In the genomic region with DNA sequence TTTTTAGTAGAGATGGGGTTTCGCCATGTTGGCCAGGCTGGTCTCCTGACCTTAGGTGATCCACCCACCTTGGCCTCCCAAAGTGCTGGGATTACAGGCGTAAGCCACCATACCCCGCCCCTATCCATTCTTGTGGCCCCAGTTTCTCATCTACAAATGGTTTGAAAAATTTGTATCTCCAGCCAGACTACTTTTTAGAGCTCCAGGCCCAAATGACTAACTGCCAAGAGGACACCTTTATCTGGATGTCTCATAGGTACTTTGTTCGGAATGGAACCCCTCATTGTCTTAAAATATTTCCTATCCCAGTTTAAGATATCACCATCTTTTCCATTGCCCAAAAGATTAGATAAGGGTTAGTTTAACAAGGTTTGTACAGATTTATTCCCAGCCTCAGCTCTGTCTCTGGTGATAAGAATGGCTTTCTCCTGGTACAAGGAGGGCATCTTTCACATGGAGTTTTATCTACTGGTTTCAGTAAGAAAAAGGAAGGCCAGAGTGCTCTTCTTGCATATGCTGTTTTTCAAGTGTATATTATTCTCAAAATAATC, we compare ENCODE assay signal across 18 cellular contexts. TPM values are rescaled to one million over a fixed set of nuclear protein-coding genes. Genes with fewer than 3 reads are reported as not detected.
DNase-seq lines count a peak whose midpoint lies in the region; ATAC-seq and TF ChIP-seq lines count a peak whose summit lies in the region.
"Had no signal": no experiment of that assay in that cellular context is flagged by ENCODE, and none has a peak within 500 bp of the region (broad histone marks: within the 10 kb centered on the region; RNA-seq: fewer than 3 reads in every experiment).

No MANE protein-coding gene starts in this region.

- CTCF ChIA-PET in T-cell (lab: Charles Lee), result interaction anchor here in 1 of 2 donors (1.3 kb wide), 1 partner anchor 27 kb away, joined by 5 read pairs; no protein-coding TSS in a partner anchor
- CTCF ChIA-PET in HEK293T (lab: Yijun Ruan, JAX), result interaction anchor here (0.5 to 0.7 kb wide), 2 partner anchors 14 to 423 kb away, joined by 3 read pairs; no protein-coding TSS in a partner anchor

- H3K4me1 Mint-ChIP-seq in T-cell, result peaks cover 16 to 35% (median 21%) of the 10 kb centered on the region in 3 donors
- peaks cover 32% of the 10 kb centered on the region for H3K4me1 Mint-ChIP-seq in stimulated activated memory B cell treated with anti-CD40 and anti-IgM and Interleukin-4, amounts not matched to agents 10 μg/mL and 1 μg/mL and 100 μg/mL, for 72 hours
- peaks cover 19 to 24% of the 10 kb centered on the region in 2 donors for H3K4me1 Mint-ChIP-seq in effector memory CD8-positive, alpha-beta T cell (ENCODE audit: low read depth in 2 of 2)

- H3K4me3 ChIP-seq in BLaER1 treated with 17β-estradiol and CSF1 and Interleukin-3, amounts not matched to agents 10 nM and 100 nM, result no peak overlapping the region
- H3K4me3 ChIP-seq in mesendoderm (ENCODE audit: low read length), result no peak overlapping the region
- H3K4me3 ChIP-seq: GM12878 had no signal

- no peak for ATAC-seq in T-cell (replicated peaks in 1 of 4)
- ATAC-seq in stimulated activated memory B cell treated with anti-CD40 and anti-IgM and Interleukin-4, amounts not matched to agents 10 μg/mL and 1 μg/mL and 100 μg/mL, for 72 hours, result no peak
- no peak for ATAC-seq in effector memory CD8-positive, alpha-beta T cell (replicated peaks)
- ATAC-seq: GM12878 had no signal

- H3K79me1 ChIP-seq in mesendoderm (ENCODE audit: low read length), result no peaks in the 10 kb centered on the region

- DNase-seq in T-cell (no peak), mesendoderm (peak; percentile 6), HEK293T (ENCODE audit: extremely low spot score) (no peak)
- no peak for DNase-seq in effector memory CD8-positive, alpha-beta T cell
- DNase-seq in activated T-cell treated with anti-CD3 and anti-CD28 coated beads, Interleukin-2, amount 50 U/mL, for 1 hour, result no peak
- DNase-seq: CD4-positive, alpha-beta T cell; DND-41; EL; H9 had no signal

- H3K56ac ChIP-seq in mesendoderm (ENCODE audit: low read length), result no peak overlapping the region

- H3K4me2 ChIP-seq in BLaER1 treated with 17β-estradiol and CSF1 and Interleukin-3, amounts not matched to agents 10 nM and 100 nM, result peak overlapping the region in 7 of 11 experiments; percentile 42 to 76 (median 72); a peak in 14 of 22 replicates
- H3K4me2 ChIP-seq in mesendoderm (ENCODE audit: low read length), result no peak overlapping the region

- H3K36me3 Mint-ChIP-seq in T-cell, result no peaks in the 10 kb centered on the region
- H3K36me3 Mint-ChIP-seq in stimulated activated memory B cell treated with anti-CD40 and anti-IgM and Interleukin-4, amounts not matched to agents 10 μg/mL and 1 μg/mL and 100 μg/mL, for 72 hours, result no peaks in the 10 kb centered on the region
- H3K36me3 Mint-ChIP-seq in effector memory CD8-positive, alpha-beta T cell (ENCODE audit: insufficient read depth), result peaks cover 7% of the 10 kb centered on the region

- H3K9me3 ChIP-seq in BLaER1 treated with 17β-estradiol and CSF1 and Interleukin-3, amounts not matched to agents 10 nM and 100 nM (replicated peaks in 1 of 11), result peaks cover 0 to 42% (median 18%) of the 10 kb centered on the region in 11 experiments; a peak in 16 of 22 replicates

- H3K27ac Mint-ChIP-seq in T-cell, result peak overlapping the region; percentile 59
- peak overlapping the region; percentile 6 for H3K27ac Mint-ChIP-seq in stimulated activated memory B cell treated with anti-CD40 and anti-IgM and Interleukin-4, amounts not matched to agents 10 μg/mL and 1 μg/mL and 100 μg/mL, for 72 hours
- H3K27ac Mint-ChIP-seq in effector memory CD8-positive, alpha-beta T cell, result no peak overlapping the region
- H3K27ac Mint-ChIP-seq: CD4-positive, alpha-beta T cell; H9 had no signal

- no peaks in the 10 kb centered on the region for H3K36me3 ChIP-seq in BLaER1 treated with 17β-estradiol and CSF1 and Interleukin-3, amounts not matched to agents 10 nM and 100 nM
- H3K36me3 ChIP-seq in mesendoderm (ENCODE audit: control insufficient read depth, insufficient read depth, low read length), result no peaks in the 10 kb centered on the region

- no peak overlapping the region for H3K9ac ChIP-seq in BLaER1 treated with 17β-estradiol and CSF1 and Interleukin-3, amounts not matched to agents 10 nM and 100 nM
- no peak overlapping the region for H3K9ac ChIP-seq in mesendoderm (ENCODE audit: low read length)

- no peak overlapping the region for H3K4ac ChIP-seq in mesendoderm (ENCODE audit: low read depth, low read length)

- H3K9me3 Mint-ChIP-seq in T-cell, result no peaks in the 10 kb centered on the region
- no peaks in the 10 kb centered on the region for H3K9me3 Mint-ChIP-seq in stimulated activated memory B cell treated with anti-CD40 and anti-IgM and Interleukin-4, amounts not matched to agents 10 μg/mL and 1 μg/mL and 100 μg/mL, for 72 hours
- no peaks in the 10 kb centered on the region for H3K9me3 Mint-ChIP-seq in effector memory CD8-positive, alpha-beta T cell
- H3K9me3 Mint-ChIP-seq: CD4-positive, alpha-beta T cell; H9 had no signal

- H2BK5ac ChIP-seq in mesendoderm (ENCODE audit: low read length), result no peak overlapping the region

- no peak overlapping the region for H2AK5ac ChIP-seq in mesendoderm (ENCODE audit: low read length)

- H3K4me3 Mint-ChIP-seq in T-cell, result no peak overlapping the region
- no peak overlapping the region for H3K4me3 Mint-ChIP-seq in stimulated activated memory B cell treated with anti-CD40 and anti-IgM and Interleukin-4, amounts not matched to agents 10 μg/mL and 1 μg/mL and 100 μg/mL, for 72 hours
- H3K4me3 Mint-ChIP-seq in effector memory CD8-positive, alpha-beta T cell, result peak overlapping the region in 1 of 2 donors; percentile 31
- H3K4me3 Mint-ChIP-seq: B cell; CD4-positive, alpha-beta T cell; H9 had no signal

- H3K18ac ChIP-seq in mesendoderm (ENCODE audit: low read length), result no peak overlapping the region

- no peak overlapping the region for H2BK15ac ChIP-seq in mesendoderm (replicated peaks; ENCODE audit: low read depth)

- H3K4me1 ChIP-seq in BLaER1 treated with 17β-estradiol and CSF1 and Interleukin-3, amounts not matched to agents 10 nM and 100 nM, result peaks cover 13 to 41% (median 26%) of the 10 kb centered on the region in 10 experiments
- no peaks in the 10 kb centered on the region for H3K4me1 ChIP-seq in mesendoderm (ENCODE audit: control insufficient read depth, low read depth, low read length)

- no peak overlapping the region for H2BK120ac ChIP-seq in mesendoderm (ENCODE audit: low read depth, low read length)

- no peak overlapping the region for H3K23ac ChIP-seq in mesendoderm (ENCODE audit: low read length)

- no peak overlapping the region for H3K27ac ChIP-seq in BLaER1 treated with 17β-estradiol and CSF1 and Interleukin-3, amounts not matched to agents 10 nM and 100 nM
- no peak overlapping the region for H3K27ac ChIP-seq in mesendoderm (ENCODE audit: low read depth, low read length)
- H3K27ac ChIP-seq: C4-2B had no signal

- H4K20me1 ChIP-seq in BLaER1 treated with 17β-estradiol and CSF1 and Interleukin-3, amounts not matched to agents 10 nM and 100 nM, result peaks cover 0 to 21% (median 0%) of the 10 kb centered on the region in 11 experiments; a peak in 7 of 22 replicates

- WGBS in mesendoderm (ENCODE audit: extremely low coverage, insufficient coverage, low lambda C conversion rate), result no CpG with 5 or more reads among the region's 4 CpGs

- no peaks in the 10 kb centered on the region for H3K27me3 Mint-ChIP-seq in T-cell
- no peaks in the 10 kb centered on the region for H3K27me3 Mint-ChIP-seq in stimulated activated memory B cell treated with anti-CD40 and anti-IgM and Interleukin-4, amounts not matched to agents 10 μg/mL and 1 μg/mL and 100 μg/mL, for 72 hours
- no peaks in the 10 kb centered on the region for H3K27me3 Mint-ChIP-seq in effector memory CD8-positive, alpha-beta T cell
- H3K27me3 Mint-ChIP-seq: B cell; CD4-positive, alpha-beta T cell had no signal

- no peaks in the 10 kb centered on the region for H3K79me2 ChIP-seq in mesendoderm (ENCODE audit: control insufficient read depth, insufficient read depth, low read length)

- peaks cover 0 to 82% (median 21%) of the 10 kb centered on the region in 11 experiments; a peak in 10 of 22 replicates for H3K27me3 ChIP-seq in BLaER1 treated with 17β-estradiol and CSF1 and Interleukin-3, amounts not matched to agents 10 nM and 100 nM
- no peaks in the 10 kb centered on the region for H3K27me3 ChIP-seq in mesendoderm (ENCODE audit: insufficient read depth, low read length, poor library complexity)

- POLR2A ChIA-PET in T-cell (lab: Charles Lee), result no interaction called here
- POLR2A ChIA-PET in HEK293T (lab: Yijun Ruan, JAX), result no interaction called here

- H4K8ac ChIP-seq in mesendoderm (ENCODE audit: low read depth, low read length), result no peak overlapping the region

- no peak overlapping the region for H4K5ac ChIP-seq in mesendoderm (ENCODE audit: low read length)

TF ChIP-seq in HEK293T, 16 proteins besides CTCF, POLR2A, EP300 and RAD21:
- TF ChIP-seq LEF1 (IDR thresholded peaks at IDR 0.05; ENCODE audit: borderline replicate concordance) (no peak), ARNT (IDR thresholded peaks at IDR 0.05) (no peak), L3MBTL2 (conservative IDR thresholded peaks at IDR 0.05) (no peak), BHLHE40 (IDR thresholded peaks at IDR 0.05; ENCODE audit: borderline replicate concordance) (no peak), NFRKB (IDR thresholded peaks at IDR 0.05) (no peak), FOXA1 (IDR thresholded peaks at IDR 0.05) (no peak), ZNF384 (IDR thresholded peaks at IDR 0.05) (no peak), ELF4 (IDR thresholded peaks at IDR 0.05) (no peak), HDGF (IDR thresholded peaks at IDR 0.05; ENCODE audit: borderline replicate concordance) (no peak)
TF ChIP-seq in HEK293T: peak in this region for 0.

RNA-seq across cellular contexts. Expression of a gene that starts 4.9 kb away (rescaled TPM):
- total RNA-seq in T-cell, result 10 to 100 TPM; 54.6 to 66.0 (median 58.6) TPM
- polyA plus RNA-seq in mesendoderm (2013, experiment 1 of 2), result 48.6 TPM
- 47.5 TPM for polyA plus RNA-seq in mesendoderm (2013, experiment 2 of 2)

RNA-seq across cellular contexts. Expression of a gene that starts 15.1 kb away (rescaled TPM):
- not detected for total RNA-seq in T-cell
- 1.1 TPM for polyA plus RNA-seq in mesendoderm (2013, experiment 1 of 2)
- polyA plus RNA-seq in mesendoderm (2013, experiment 2 of 2), result 1.1 TPM
- total RNA-seq: A172; CD4-positive, alpha-beta T cell; G401; H1; HT-29 had no signal

RNA-seq across cellular contexts. Expression of a gene that starts 59.6 kb away (rescaled TPM):
- total RNA-seq in T-cell, result 1 to 10 TPM in 1 of 5 donors, under 1 TPM in 4; 0.22 to 3.8 (median 0.26) TPM
- not detected for polyA plus RNA-seq in mesendoderm (2013, experiment 1 of 2)
- 0.06 TPM for polyA plus RNA-seq in mesendoderm (2013, experiment 2 of 2)
- total RNA-seq: A172, G401, H9, HT-29 had no signal

Comparison
In these comparisons a context has a peak if more than half of its experiments do, and no peak if none do; other contexts are left out.
1. H3K27ac Mint-ChIP-seq: peak in T-cell (2 of 2) and stimulated activated memory B cell treated with anti-CD40 and anti-IgM and Interleukin-4, amounts not matched to agents 10 μg/mL and 1 μg/mL and 100 μg/mL, for 72 hours (single experiment); none in effector memory CD8-positive, alpha-beta T cell (0 of 2).